In genomic region chr2:205495819-205496218, GRCh38 we compare ENCODE assay signal across 18 cellular contexts.
"Had no signal": no experiment of that assay in that cellular context is flagged by ENCODE, and none has a peak within 500 bp of the region (broad histone marks: within the 10 kb centered on the region; RNA-seq: fewer than 3 reads in every experiment).

No MANE protein-coding gene starts in this region.

- H3K27ac ChIP-seq: coronary artery, thyroid gland had no signal

- H3K36me3 ChIP-seq: thyroid gland had no signal

- DNase-seq: activated CD4-positive, alpha-beta memory T cell treated with anti-CD3 and anti-CD28 coated beads, Interleukin-2, amount 10 ng/mL, durations not matched to agents 7 days and 5 days; activated CD4-positive, alpha-beta T cell treated with anti-CD3 and anti-CD28 coated beads for 4 hours; activated gamma-delta T cell; activated T-cell treated with anti-CD3 and anti-CD28 coated beads, Interleukin-2, amount 50 U/mL, for 48 hours; amniotic stem cell; central memory CD4-positive, alpha-beta T cell; hippocampal formation; kidney; left ventricle myocardium inferior; occipital lobe; stimulated activated CD4-positive, alpha-beta T cell treated with anti-CD3 and anti-CD28 coated beads, Interleukin-15, amount 100 ng/mL, for 24 hours; stimulated activated CD4-positive, alpha-beta T cell treated with anti-CD3 and anti-CD28 coated beads, Interleukin-4, amount 100 ng/mL, for 1 hour; stimulated activated naive B cell treated with anti-CD40 and anti-IgM and Interleukin-4, amounts not matched to agents 10 μg/mL and 1 μg/mL and 100 μg/mL, for 72 hours; thyroid gland had no signal

- H3K27me3 ChIP-seq: thyroid gland had no signal

- H3K4me3 ChIP-seq: coronary artery, left ventricle myocardium inferior, thyroid gland had no signal

- ATAC-seq: activated naive CD4-positive, alpha-beta T cell treated with anti-CD3 and anti-CD28 coated beads, Interleukin-2, amount 50 U/mL, for 72 hours; natural killer cell treated with Interleukin-12 subunit alpha and Interleukin-12 subunit beta and Interleukin-15 and Interleukin-18, amount 100 ng/mL, for 72 hours; stimulated activated naive B cell treated with anti-CD40 and anti-IgM and Interleukin-4, amounts not matched to agents 10 μg/mL and 1 μg/mL and 100 μg/mL, for 72 hours; WTC11 had no signal

- H3K9me3 ChIP-seq: thyroid gland had no signal
